ENCODE assay signal across 11 cellular contexts in genomic region chr1:59266927-59267293, GRCh38. TPM values are rescaled to one million over a fixed set of nuclear protein-coding genes. Genes with fewer than 3 reads are reported as not detected.
A peak's percentile ranks its signal among the peaks of the same experiment; 100 is the strongest.
DNase-seq lines count a peak whose midpoint lies in the region; ATAC-seq and TF ChIP-seq lines count a peak whose summit lies in the region.
"Had no signal": no experiment of that assay in that cellular context is flagged by ENCODE, and none has a peak within 500 bp of the region (broad histone marks: within the 10 kb centered on the region; RNA-seq: fewer than 3 reads in every experiment).

No MANE protein-coding gene starts in this region.

- no peaks in the 10 kb centered on the region for H3K36me3 Mint-ChIP-seq in CD14-positive monocyte

- no peak for DNase-seq in CD14-positive monocyte (ENCODE audit: low spot score)
- DNase-seq in KG1 (lab: John Stamatoyannopoulos, UW): no peak
- no peak for DNase-seq in RPMI8226
- no peak for DNase-seq in GM19240 (ENCODE audit: insufficient read length, low spot score)
- DNase-seq in AG08396 (ENCODE audit: low spot score): no peak
- DNase-seq: activated CD4-positive, alpha-beta T cell treated with anti-CD3 and anti-CD28 coated beads, Interleukin-2, amount 50 U/mL, for 48 hours; dorsolateral prefrontal cortex had no signal

- peaks cover 0 to 6% (median 0%) of the 10 kb centered on the region in 7 donors for H3K9me3 Mint-ChIP-seq in CD14-positive monocyte

- intact Hi-C loops in CD14-positive monocyte (cut with micrococcal nuclease): no loop called here

- H3K27me3 Mint-ChIP-seq in CD14-positive monocyte (ENCODE audit: low read depth in 3 of 3): no peaks in the 10 kb centered on the region

- ATAC-seq in GM19035 (IDR thresholded peaks at IDR 0.05; ENCODE audit: unreplicated experiment) (peak; percentile 53), HG02623 (IDR thresholded peaks at IDR 0.05; ENCODE audit: unreplicated experiment) (peak; percentile 56), HG03442 (IDR thresholded peaks at IDR 0.05; ENCODE audit: unreplicated experiment) (peak; percentile 52)

- H3K4me1 Mint-ChIP-seq in CD14-positive monocyte: peaks cover 19% of the 10 kb centered on the region

- H3K4me3 Mint-ChIP-seq in CD14-positive monocyte: no peak overlapping the region
- H3K4me3 Mint-ChIP-seq: activated naive CD8-positive, alpha-beta T cell had no signal

- peak overlapping the region in 4 of 7 donors; percentile 7 to 90 (median 77) for H3K27ac Mint-ChIP-seq in CD14-positive monocyte
- H3K27ac Mint-ChIP-seq: activated naive CD8-positive, alpha-beta T cell had no signal

- no peak for TF ChIP-seq CTCF in CD14-positive monocyte (IDR thresholded peaks at IDR 0.05)

RNA-seq across cellular contexts. Expression of gene FGGY, which starts 30.0 kb away (rescaled TPM):
- polyA plus RNA-seq in CD14-positive monocyte: 1 to 10 TPM; 2.3 to 4.3 TPM
